11 cellular contexts compared by ENCODE assay signal in the genomic region with DNA sequence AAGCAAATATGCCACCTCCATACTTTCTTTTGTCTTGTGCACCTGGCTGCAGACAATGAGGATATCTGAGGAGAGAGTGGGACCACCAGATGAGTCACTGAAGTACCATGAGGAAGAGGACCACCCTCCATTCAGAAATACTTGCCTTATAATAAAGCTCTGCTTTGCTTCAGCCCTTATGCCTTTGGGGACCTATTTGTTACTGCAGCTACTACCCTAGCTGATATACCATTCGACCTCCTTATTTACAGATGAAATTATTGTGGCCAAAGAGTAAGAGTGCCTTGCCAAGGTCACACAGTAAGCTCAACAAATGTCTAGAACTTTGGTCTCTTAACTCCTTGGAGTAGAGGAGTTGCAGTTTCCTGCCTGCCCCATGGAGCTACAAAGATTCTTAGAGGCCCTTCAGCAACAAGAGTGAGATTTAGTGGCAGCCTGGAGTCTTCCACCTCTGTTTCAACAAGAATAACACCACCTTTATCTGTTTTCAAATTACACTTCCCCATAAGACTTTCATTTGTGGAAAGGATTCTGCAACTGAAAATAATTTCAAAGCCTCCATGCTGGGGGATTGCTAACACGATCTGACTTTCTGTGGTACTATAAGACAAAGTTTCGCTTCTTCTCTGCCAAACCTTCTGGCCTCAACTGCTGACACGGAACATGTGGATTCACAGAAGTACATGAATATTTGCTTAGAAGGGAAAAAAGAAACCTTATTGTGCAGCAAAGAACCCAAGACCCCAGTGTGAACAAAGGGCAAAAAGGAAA. TPM values are rescaled to one million over a fixed set of nuclear protein-coding genes. Genes with fewer than 3 reads are reported as not detected.
DNase-seq lines count a peak whose midpoint lies in the region; ATAC-seq lines count a peak whose summit lies in the region.
"Had no signal": no experiment of that assay in that cellular context is flagged by ENCODE, and none has a peak within 500 bp of the region (broad histone marks: within the 10 kb centered on the region; RNA-seq: fewer than 3 reads in every experiment).

No MANE protein-coding gene starts in this region.

- ATAC-seq in GM18858 (IDR thresholded peaks at IDR 0.05; ENCODE audit: unreplicated experiment): peak; percentile 52
- peak; percentile 45 for ATAC-seq in GM21619 (IDR thresholded peaks at IDR 0.05; ENCODE audit: unreplicated experiment)
- peak; percentile 61 for ATAC-seq in HG03521 (IDR thresholded peaks at IDR 0.05; ENCODE audit: unreplicated experiment)
- ATAC-seq in activated T-cell treated with anti-CD3 and anti-CD28 coated beads, Interleukin-2, amount 50 U/mL, for 4 hours: no peak

- H3K4me1 Mint-ChIP-seq in activated T-cell treated with anti-CD3 and anti-CD28 coated beads, Interleukin-2, amount 50 U/mL, for 4 hours (ENCODE audit: low read depth): peaks cover 34% of the 10 kb centered on the region

- no peak overlapping the region for H3K4me3 Mint-ChIP-seq in activated T-cell treated with anti-CD3 and anti-CD28 coated beads, Interleukin-2, amount 50 U/mL, for 4 hours

- no peaks in the 10 kb centered on the region for H3K9me3 Mint-ChIP-seq in activated T-cell treated with anti-CD3 and anti-CD28 coated beads, Interleukin-2, amount 50 U/mL, for 4 hours

- H3K36me3 Mint-ChIP-seq in activated T-cell treated with anti-CD3 and anti-CD28 coated beads, Interleukin-2, amount 50 U/mL, for 4 hours (ENCODE audit: insufficient read depth): no peaks in the 10 kb centered on the region

- peaks cover 11% of the 10 kb centered on the region for H3K27me3 Mint-ChIP-seq in activated T-cell treated with anti-CD3 and anti-CD28 coated beads, Interleukin-2, amount 50 U/mL, for 4 hours (ENCODE audit: low read depth)

- DNase-seq in pons (ENCODE audit: low spot score) (peak; percentile 59), NCI-H2196 (lab: John Stamatoyannopoulos, UW; ENCODE audit: unreplicated experiment) (no peak), NCI-H510A (lab: John Stamatoyannopoulos, UW) (no peak)
- DNase-seq in activated CD4-positive, alpha-beta T cell treated with anti-CD3 and anti-CD28 coated beads for 1 hour: no peak
- no peak for DNase-seq in activated T-cell treated with anti-CD3 and anti-CD28 coated beads, Interleukin-2, amount 50 U/mL, for 4 hours
- DNase-seq: head of caudate nucleus, NCI-H82, thyroid gland had no signal

RNA-seq across cellular contexts. Expression of gene CMKLR1, which starts 3.6 kb away (rescaled TPM):
- total RNA-seq in activated T-cell treated with anti-CD3 and anti-CD28 coated beads, Interleukin-2, amount 50 U/mL, for 4 hours: under 1 TPM in 2 of 3 donors, not detected in 1; 0.08 to 0.11 TPM

Comparison
In these comparisons a context has a peak if more than half of its experiments do, and no peak if none do; other contexts are left out.
1. ATAC-seq: peak in GM18858 (single experiment), GM21619 (single experiment) and HG03521 (single experiment); none in activated T-cell treated with anti-CD3 and anti-CD28 coated beads, Interleukin-2, amount 50 U/mL, for 4 hours (0 of 2).